In the genomic region with DNA sequence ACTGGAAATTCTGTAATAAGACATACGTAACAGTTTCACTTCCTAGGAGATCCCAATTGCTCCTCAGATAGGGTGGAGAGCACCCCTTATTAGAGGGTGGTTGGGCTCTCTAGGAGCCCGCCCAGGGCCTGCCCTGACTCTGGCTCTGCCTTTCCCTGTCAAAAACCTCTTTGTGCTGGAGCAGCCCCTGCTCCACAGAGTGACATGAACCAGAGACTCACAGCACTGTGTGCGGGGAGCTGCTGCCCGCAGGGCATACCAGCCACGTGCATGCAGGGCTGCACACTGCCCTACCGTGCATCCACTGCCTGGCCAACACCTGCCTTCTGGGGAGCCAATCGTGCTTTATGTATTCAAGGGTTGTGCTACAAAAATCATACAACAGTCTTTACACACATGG, we compare ENCODE assay signal across 18 cellular contexts. TPM values are rescaled to one million over a fixed set of nuclear protein-coding genes. Genes with fewer than 3 reads are reported as not detected.
DNase-seq lines count a peak whose midpoint lies in the region; TF ChIP-seq lines count a peak whose summit lies in the region.
"Had no signal": no experiment of that assay in that cellular context is flagged by ENCODE, and none has a peak within 500 bp of the region (broad histone marks: within the 10 kb centered on the region; RNA-seq: fewer than 3 reads in every experiment).

No MANE protein-coding gene starts in this region.

- WGBS in endodermal cell (ENCODE audit: insufficient coverage in 1 of 2, insufficient read length in 1 of 2), 2 experiments: 93 to 100% methylated on average over 1 to 7 of the region's 7 CpGs

- peak overlapping the region in 29 of 59 donors; percentile 9 to 84 (median 65) for H3K27ac ChIP-seq in dorsolateral prefrontal cortex
- H3K27ac ChIP-seq in endodermal cell (ENCODE audit: low read depth, low read length): no peak overlapping the region
- H3K27ac ChIP-seq: esophagus squamous epithelium had no signal

- TF ChIP-seq CTCF in dorsolateral prefrontal cortex (IDR thresholded peaks at IDR 0.05 in 54 of 56, conservative IDR thresholded peaks at IDR 0.05 in 2 of 56; ENCODE audit: low read depth in 1 of 56, partially characterized antibody in 56 of 56): no peak
- TF ChIP-seq CTCF in endodermal cell (conservative IDR thresholded peaks at IDR 0.05): no peak

- no peak overlapping the region for H3K4me3 Mint-ChIP-seq in endodermal cell
- H3K4me3 Mint-ChIP-seq: activated CD8-positive, alpha-beta T cell treated with anti-CD3 and anti-CD28 coated beads, Interleukin-2, amount 10 ng/mL, durations not matched to agents 7 days and 5 days; CD14-positive monocyte; dendritic cell treated with granulocyte-macrophage colony-stimulating factor and Interleukin-4, amounts not matched to agents 40 ng/mL and 50 ng/mL, for 4 days; natural killer cell had no signal

- intact Hi-C loops in dorsolateral prefrontal cortex (cut with DNase I): loop anchor here (2.0 to 10.0 kb wide), 2 partner anchors 209 to 211 kb away; partner anchors contain the start of gene CDKN1C (in 1 of the 2)

- H3K27ac Mint-ChIP-seq in endodermal cell: no peak overlapping the region
- H3K27ac Mint-ChIP-seq: activated CD8-positive, alpha-beta T cell treated with anti-CD3 and anti-CD28 coated beads, Interleukin-2, amount 10 ng/mL, durations not matched to agents 7 days and 5 days; dendritic cell treated with granulocyte-macrophage colony-stimulating factor and Interleukin-4, amounts not matched to agents 40 ng/mL and 50 ng/mL, for 4 days; natural killer cell had no signal

- H3K9ac ChIP-seq in endodermal cell (ENCODE audit: extremely low read depth, low read length, poor library complexity, severe bottlenecking): no peak overlapping the region

- peaks cover 2% of the 10 kb centered on the region for H3K27me3 Mint-ChIP-seq in endodermal cell (ENCODE audit: insufficient read depth)
- H3K27me3 Mint-ChIP-seq: dendritic cell treated with granulocyte-macrophage colony-stimulating factor and Interleukin-4, amounts not matched to agents 40 ng/mL and 50 ng/mL, for 4 days had no signal

- H3K4me3 ChIP-seq in dorsolateral prefrontal cortex: peak overlapping the region in 1 of 59 donors; percentile 13
- no peak overlapping the region for H3K4me3 ChIP-seq in endodermal cell (ENCODE audit: low read length)
- H3K4me3 ChIP-seq: esophagus squamous epithelium, tibial nerve had no signal

- no peaks in the 10 kb centered on the region for H3K9me3 Mint-ChIP-seq in endodermal cell
- H3K9me3 Mint-ChIP-seq: CD14-positive monocyte; dendritic cell treated with granulocyte-macrophage colony-stimulating factor and Interleukin-4, amounts not matched to agents 40 ng/mL and 50 ng/mL, for 4 days; natural killer cell had no signal

- H3K9me3 ChIP-seq in endodermal cell (ENCODE audit: control insufficient read depth, low read length): no peaks in the 10 kb centered on the region
- H3K9me3 ChIP-seq: esophagus squamous epithelium, tibial nerve had no signal

- H3K4me1 Mint-ChIP-seq in endodermal cell: peaks cover 18% of the 10 kb centered on the region
- H3K4me1 Mint-ChIP-seq: natural killer cell had no signal

- no peaks in the 10 kb centered on the region for H3K27me3 ChIP-seq in dorsolateral prefrontal cortex
- no peaks in the 10 kb centered on the region for H3K27me3 ChIP-seq in endodermal cell (ENCODE audit: control insufficient read depth, insufficient read depth, low read length, poor library complexity, severe bottlenecking)
- H3K27me3 ChIP-seq: esophagus squamous epithelium, tibial nerve had no signal

- peak; percentile 23 for DNase-seq in activated CD8-positive, alpha-beta memory T cell treated with anti-CD3 and anti-CD28 coated beads, Interleukin-2, amount 50 U/mL, for 48 hours
- DNase-seq in activated CD8-positive, alpha-beta memory T cell treated with anti-CD3 and anti-CD28 coated beads for 24 hours: no peak
- DNase-seq in dorsolateral prefrontal cortex: peak in 7 of 10 donors; percentile 18 to 62 (median 42)
- DNase-seq in medulla oblongata (ENCODE audit: extremely low spot score): peak; percentile 62
- peak; percentile 45 for DNase-seq in superior temporal gyrus (ENCODE audit: extremely low spot score)
- DNase-seq in endodermal cell: no peak
- no peak for DNase-seq in NCI-H1048 (lab: John Stamatoyannopoulos, UW)
- no peak for DNase-seq in NK-92 treated with Interleukin-12 subunit alpha and Interleukin-12 subunit beta, amount 100 ng/mL, for 24 hours (lab: John Stamatoyannopoulos, UW)
- DNase-seq: activated CD8-positive, alpha-beta T cell treated with anti-CD3 and anti-CD28 coated beads, Interleukin-2, amount 10 ng/mL, durations not matched to agents 7 days and 5 days; activated gamma-delta T cell treated with Interleukin-2 at 50 U/mL for 16 hours; esophagus squamous epithelium; KG1; natural killer cell; NCI-H226; retina had no signal

- H3K36me3 Mint-ChIP-seq in endodermal cell (ENCODE audit: low read depth): peaks cover 9% of the 10 kb centered on the region
- H3K36me3 Mint-ChIP-seq: natural killer cell had no signal

- no peaks in the 10 kb centered on the region for H3K4me1 ChIP-seq in endodermal cell (ENCODE audit: control insufficient read depth, insufficient read depth, low read length)

- H3K36me3 ChIP-seq in endodermal cell (ENCODE audit: control insufficient read depth, insufficient read depth, low read length): no peaks in the 10 kb centered on the region
- H3K36me3 ChIP-seq: esophagus squamous epithelium, tibial nerve had no signal

RNA-seq across cellular contexts. Expression of gene KCNQ1OT1, which starts 24.3 kb away (rescaled TPM):
- total RNA-seq in dorsolateral prefrontal cortex (1 to 10 TPM; 2.4 to 9.8 (median 4.7) TPM), endodermal cell (1 to 10 TPM; 5.2 to 6.9 TPM)
- polyA plus RNA-seq in endodermal cell (2013, experiment 1 of 2): 0.71 TPM
- polyA plus RNA-seq in endodermal cell (2013, experiment 2 of 2): 0.99 TPM

Comparison
In these comparisons a context has a peak if more than half of its experiments do, and no peak if none do; other contexts are left out.
1. DNase-seq: peak in activated CD8-positive, alpha-beta memory T cell treated with anti-CD3 and anti-CD28 coated beads, Interleukin-2, amount 50 U/mL, for 48 hours (single experiment), dorsolateral prefrontal cortex (7 of 10), medulla oblongata (single experiment) and superior temporal gyrus (single experiment); none in activated CD8-positive, alpha-beta memory T cell treated with anti-CD3 and anti-CD28 coated beads for 24 hours (single experiment), endodermal cell (single experiment), NCI-H1048 (single experiment) and NK-92 treated with Interleukin-12 subunit alpha and Interleukin-12 subunit beta, amount 100 ng/mL, for 24 hours (single experiment).